Comparison of ENCODE assay signal across 8 cellular contexts in the genomic region with DNA sequence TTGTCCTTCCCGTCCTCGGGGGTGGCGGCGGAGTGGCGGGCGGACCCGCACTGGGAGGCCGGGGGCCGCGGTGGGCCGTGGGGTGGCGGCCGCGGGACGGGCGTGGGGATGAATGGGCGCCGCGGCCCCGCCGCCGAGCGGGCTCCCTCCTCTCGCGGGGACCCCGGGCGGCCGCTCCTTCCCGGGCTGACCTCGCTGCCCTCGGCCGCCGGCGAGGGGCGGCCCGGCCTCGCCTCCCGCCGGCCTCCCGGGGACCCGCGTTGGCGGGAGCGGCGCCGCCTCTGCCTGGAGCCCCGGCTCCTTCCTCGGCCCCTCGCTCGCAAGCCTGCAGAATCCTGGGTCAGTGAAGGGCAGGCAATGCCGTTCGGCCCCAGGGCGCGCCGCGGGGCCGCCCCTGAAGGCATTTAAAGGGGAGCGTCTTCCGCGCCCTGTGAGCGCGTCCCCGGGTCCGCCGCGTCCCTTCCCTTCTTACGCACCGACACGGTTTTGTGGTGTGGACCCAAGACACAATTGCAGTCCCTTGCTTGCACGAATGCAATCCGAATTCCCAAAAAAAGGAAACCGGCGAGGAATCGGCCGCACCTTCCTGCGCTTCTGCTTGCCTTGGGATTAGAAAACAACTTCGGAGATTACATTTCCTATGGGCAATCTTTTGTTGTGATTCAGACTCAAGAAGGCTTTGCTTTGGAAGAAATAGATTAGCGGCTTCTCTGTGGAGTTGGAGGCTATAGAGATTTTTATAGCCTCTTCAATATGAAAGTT. TPM values are rescaled to one million over a fixed set of nuclear protein-coding genes. Genes with fewer than 3 reads are reported as not detected.
DNase-seq lines count a peak whose midpoint lies in the region; ATAC-seq and TF ChIP-seq lines count a peak whose summit lies in the region.

No MANE protein-coding gene starts in this region.

- TF ChIP-seq CTCF in DND-41 (IDR thresholded peaks at IDR 0.05; ENCODE audit: borderline replicate concordance, extremely low read depth, low read length, poor library complexity, severe bottlenecking) (no peak), mucosa of descending colon (IDR thresholded peaks at IDR 0.05) (no peak), type B pancreatic cell (conservative IDR thresholded peaks at IDR 0.05) (no peak)

- no peaks in the 10 kb centered on the region for H3K9me3 ChIP-seq in DND-41 (ENCODE audit: insufficient read depth, low read length, severe bottlenecking)
- no peaks in the 10 kb centered on the region for H3K9me3 ChIP-seq in mucosa of descending colon

- H3K36me3 ChIP-seq in DND-41 (ENCODE audit: insufficient read depth, low read length) (no peaks in the 10 kb centered on the region; the same call in 1 of the 2 replicates), mucosa of descending colon (ENCODE audit: low read depth) (no peaks in the 10 kb centered on the region)

- H3K4me1 ChIP-seq in DND-41 (ENCODE audit: insufficient read depth, low read length) = peaks cover 47% of the 10 kb centered on the region
- peaks cover 10% of the 10 kb centered on the region for H3K4me1 ChIP-seq in mucosa of descending colon (ENCODE audit: low read depth)

- H3K27me3 ChIP-seq in DND-41 (ENCODE audit: insufficient read depth, low read length, poor library complexity) = peaks cover 11% of the 10 kb centered on the region

- CTCF ChIA-PET in activated CD8-positive, alpha-beta memory T cell treated with anti-CD3 and anti-CD28 coated beads, Interleukin-2, amount 10 ng/mL, durations not matched to agents 7 days and 5 days (lab: Charles Lee) = no interaction called here

- peaks cover 6 to 9% (median 8%) of the 10 kb centered on the region in 3 donors for H3K4me1 Mint-ChIP-seq in IgD-negative memory B cell
- H3K4me1 Mint-ChIP-seq in activated CD8-positive, alpha-beta memory T cell treated with anti-CD3 and anti-CD28 coated beads, Interleukin-2, amount 10 ng/mL, durations not matched to agents 7 days and 5 days = peaks cover 17% of the 10 kb centered on the region
- peaks cover 19% of the 10 kb centered on the region for H3K4me1 Mint-ChIP-seq in type B pancreatic cell (ENCODE audit: unreplicated experiment)

- H3K4me3 Mint-ChIP-seq in IgD-negative memory B cell (peak overlapping the region; percentile 81 to 93 (median 92)), type B pancreatic cell (peak overlapping the region; percentile 88)
- peak overlapping the region; percentile 78 for H3K4me3 Mint-ChIP-seq in activated CD8-positive, alpha-beta memory T cell treated with anti-CD3 and anti-CD28 coated beads, Interleukin-2, amount 10 ng/mL, durations not matched to agents 7 days and 5 days

- TF ChIP-seq POLR2A in erythroblast (IDR thresholded peaks at IDR 0.05; ENCODE audit: low read length) = no peak

- H3K27me3 Mint-ChIP-seq in IgD-negative memory B cell (peaks cover 14% of the 10 kb centered on the region), type B pancreatic cell (no peaks in the 10 kb centered on the region)
- H3K27me3 Mint-ChIP-seq in activated CD8-positive, alpha-beta memory T cell treated with anti-CD3 and anti-CD28 coated beads, Interleukin-2, amount 10 ng/mL, durations not matched to agents 7 days and 5 days = peaks cover 28% of the 10 kb centered on the region

- no peak for ATAC-seq in DND-41 (ENCODE audit: insufficient read depth, low read depth)
- no peak for ATAC-seq in activated CD8-positive, alpha-beta memory T cell treated with anti-CD3 and anti-CD28 coated beads, Interleukin-2, amount 10 ng/mL, durations not matched to agents 7 days and 5 days
- ATAC-seq in mucosa of descending colon = no peak
- no peak for ATAC-seq in GM19395 (IDR thresholded peaks at IDR 0.05; ENCODE audit: unreplicated experiment)

- peaks cover 3% of the 10 kb centered on the region; the same call in 1 of the 2 replicates for H4K20me1 ChIP-seq in DND-41 (ENCODE audit: insufficient read depth, low read length)

- peak; percentile 22 for DNase-seq in DND-41
- DNase-seq in activated CD8-positive, alpha-beta memory T cell treated with anti-CD3 and anti-CD28 coated beads, Interleukin-2, amount 10 ng/mL, durations not matched to agents 7 days and 5 days = peak; percentile 41
- DNase-seq in erythroblast (lab: John Stamatoyannopoulos, UW) = peak; percentile 37 to 38
- peak; percentile 51 to 71 (median 69) for DNase-seq in mucosa of descending colon
- DNase-seq in type B pancreatic cell (ENCODE audit: extremely low spot score, unreplicated experiment) = peak; percentile 72
- no peak for DNase-seq in dedifferentiated amniotic fluid mesenchymal stem cell (ENCODE audit: extremely low spot score)

- peak overlapping the region; percentile 80 for H2AFZ ChIP-seq in DND-41 (ENCODE audit: low read depth, low read length)

- H3K36me3 Mint-ChIP-seq in IgD-negative memory B cell (no peaks in the 10 kb centered on the region), type B pancreatic cell (no peaks in the 10 kb centered on the region)
- H3K36me3 Mint-ChIP-seq in activated CD8-positive, alpha-beta memory T cell treated with anti-CD3 and anti-CD28 coated beads, Interleukin-2, amount 10 ng/mL, durations not matched to agents 7 days and 5 days = peaks cover 2% of the 10 kb centered on the region

- peaks cover 64% of the 10 kb centered on the region for H3K79me2 ChIP-seq in DND-41 (ENCODE audit: insufficient read depth, low read length)

- H3K27ac Mint-ChIP-seq in IgD-negative memory B cell (peak overlapping the region in 1 of 3 donors; percentile 70), type B pancreatic cell (peak overlapping the region; percentile 84)
- no peak overlapping the region for H3K27ac Mint-ChIP-seq in activated CD8-positive, alpha-beta memory T cell treated with anti-CD3 and anti-CD28 coated beads, Interleukin-2, amount 10 ng/mL, durations not matched to agents 7 days and 5 days

- peak overlapping the region; percentile 5; the same call in 1 of the 2 replicates for H3K27ac ChIP-seq in DND-41 (ENCODE audit: low read length)

- peak overlapping the region; percentile 71 to 84 for H3K4me3 ChIP-seq in DND-41 (ENCODE audit: low read depth in 1 of 2, low read length in 2 of 2)
- H3K4me3 ChIP-seq in mucosa of descending colon = peak overlapping the region; percentile 96

- H3K9ac ChIP-seq in DND-41 (ENCODE audit: low read depth, low read length) = peak overlapping the region; percentile 71

- intact Hi-C loops in mucosa of descending colon (cut with DNase I, micrococcal nuclease) = loop anchor here in 1 of 2 donors (10.0 kb wide), 1 partner anchor 252 kb away; no protein-coding TSS in a partner anchor

- H3K4me2 ChIP-seq in DND-41 (ENCODE audit: insufficient read depth, low read length) = peak overlapping the region; percentile 75

- H3K9me3 Mint-ChIP-seq in IgD-negative memory B cell (peaks cover 0 to 3% (median 0%) of the 10 kb centered on the region in 3 donors), type B pancreatic cell (no peaks in the 10 kb centered on the region)
- H3K9me3 Mint-ChIP-seq in activated CD8-positive, alpha-beta memory T cell treated with anti-CD3 and anti-CD28 coated beads, Interleukin-2, amount 10 ng/mL, durations not matched to agents 7 days and 5 days (ENCODE audit: low read depth) = no peaks in the 10 kb centered on the region

RNA-seq across cellular contexts. Expression of gene ITSN1, which starts 0.8 kb away (rescaled TPM):
- 0.01 TPM for polyA plus RNA-seq in IgD-negative memory B cell
- 1 to 10 TPM; 2.0 to 3.9 TPM for total RNA-seq in activated CD8-positive, alpha-beta memory T cell treated with anti-CD3 and anti-CD28 coated beads, Interleukin-2, amount 10 ng/mL, durations not matched to agents 7 days and 5 days
- total RNA-seq in mucosa of descending colon = 10 to 100 TPM; 35.6 to 54.8 (median 45.3) TPM
- 44.7 and 89.1 TPM in 2 replicates for total RNA-seq in type B pancreatic cell (ENCODE audit: low replicate concordance)

RNA-seq across cellular contexts. Expression of gene CRYZL1, which starts 1.5 kb away (rescaled TPM):
- 30.2 TPM for polyA plus RNA-seq in IgD-negative memory B cell
- total RNA-seq in activated CD8-positive, alpha-beta memory T cell treated with anti-CD3 and anti-CD28 coated beads, Interleukin-2, amount 10 ng/mL, durations not matched to agents 7 days and 5 days = 10 to 100 TPM; 28.2 to 36.8 TPM
- total RNA-seq in mucosa of descending colon (10 to 100 TPM; 33.1 to 55.5 (median 34.0) TPM), type B pancreatic cell (ENCODE audit: low replicate concordance) (36.8 and 50.4 TPM in 2 replicates)

RNA-seq across cellular contexts. Expression of gene DONSON, which starts 54.6 kb away (rescaled TPM):
- 1.5 TPM for polyA plus RNA-seq in IgD-negative memory B cell
- total RNA-seq in activated CD8-positive, alpha-beta memory T cell treated with anti-CD3 and anti-CD28 coated beads, Interleukin-2, amount 10 ng/mL, durations not matched to agents 7 days and 5 days = 10 to 100 TPM; 41.6 to 46.3 TPM
- total RNA-seq in mucosa of descending colon = 10 to 100 TPM in 1 of 3 donors, 1 to 10 TPM in 2; 7.6 to 10.5 (median 9.6) TPM
- 17.3 and 27.4 TPM in 2 replicates for total RNA-seq in type B pancreatic cell (ENCODE audit: low replicate concordance)
